ENCODE assay signal across 21 cellular contexts in genomic region chr17:74963656-74964055, GRCh38. TPM values are rescaled to one million over a fixed set of nuclear protein-coding genes. Genes with fewer than 3 reads are reported as not detected.
A peak's percentile ranks its signal among the peaks of the same experiment; 100 is the strongest.
DNase-seq lines count a peak whose midpoint lies in the region; FAIRE-seq and TF ChIP-seq lines count a peak whose summit lies in the region.
"Had no signal": no experiment of that assay in that cellular context is flagged by ENCODE, and none has a peak within 500 bp of the region (broad histone marks: within the 10 kb centered on the region; RNA-seq: fewer than 3 reads in every experiment).

No MANE protein-coding gene starts in this region.

- no peak overlapping the region for H3K18ac ChIP-seq in H9 (ENCODE audit: insufficient read length, low read depth, low read length)

- H3K14ac ChIP-seq in H9 (ENCODE audit: insufficient read depth, low read length) = no peak overlapping the region

- no peak overlapping the region for H3K4me2 ChIP-seq in H9 (ENCODE audit: insufficient read depth, insufficient read length, low read length)

- H3K9me3 Mint-ChIP-seq in H9 = peaks cover 0 to 2% of the 10 kb centered on the region in 2 experiments; a peak in 1 of 5 replicates
- H3K9me3 Mint-ChIP-seq: activated naive CD8-positive, alpha-beta T cell treated with anti-CD3 and anti-CD28 coated beads for 36 hours; effector memory CD8-positive, alpha-beta T cell had no signal

- H3T11ph ChIP-seq in H9 (ENCODE audit: low read length) = no peak overlapping the region

- H2BK15ac ChIP-seq in H9 (ENCODE audit: low read depth, low read length) = no peak overlapping the region

- no peak overlapping the region for H3K9ac ChIP-seq in H9 (ENCODE audit: extremely low read depth, insufficient read length, low read length)

- no CpG with 5 or more reads among the region's 12 CpGs for WGBS in H9 (ENCODE audit: extremely low coverage, insufficient read length, low lambda C conversion rate)
- 64 to 75% (median 66%) methylated on average over 11 to 12 of the region's 12 CpGs for WGBS in small intestine, 3 donors

- H3K79me1 ChIP-seq in H9 (ENCODE audit: insufficient read depth, low read depth, low read length, poor library complexity, severe bottlenecking) = no peaks in the 10 kb centered on the region

- peaks cover 3% of the 10 kb centered on the region for H4K20me1 ChIP-seq in H9 (ENCODE audit: control insufficient read depth, insufficient read depth, insufficient read length)

- H3K79me2 ChIP-seq in H9 (ENCODE audit: insufficient read depth, low read length) = no peaks in the 10 kb centered on the region

- H3K4me3 ChIP-seq in BE2C (ENCODE audit: low read depth, low read length) = no peak overlapping the region
- H3K4me3 ChIP-seq in fibroblast of villous mesenchyme (ENCODE audit: low read depth, low read length) = no peak overlapping the region
- H3K4me3 ChIP-seq in small intestine (ENCODE audit: low read depth in 1 of 2, low read length in 2 of 2) = no peak overlapping the region
- H3K4me3 ChIP-seq: SK-N-MC, suprapubic skin had no signal

- H2AFZ ChIP-seq in H9 (ENCODE audit: low read length) = no peak overlapping the region

- H3K4me1 Mint-ChIP-seq in H9 = peaks cover 10 to 14% of the 10 kb centered on the region in 2 experiments

- no peak overlapping the region for H3K23ac ChIP-seq in H9 (ENCODE audit: insufficient read length, low read depth, low read length)

- peaks cover 25% of the 10 kb centered on the region for H3K27me3 Mint-ChIP-seq in H9 (ENCODE audit: low read depth)
- H3K27me3 Mint-ChIP-seq: activated naive CD8-positive, alpha-beta T cell treated with anti-CD3 and anti-CD28 coated beads for 36 hours had no signal

- H3K36me3 ChIP-seq in BE2C = no peaks in the 10 kb centered on the region
- H3K36me3 ChIP-seq in small intestine (ENCODE audit: control insufficient read depth in 2 of 2, insufficient read depth in 2 of 2, low read length in 2 of 2) = peaks cover 0 to 2% of the 10 kb centered on the region in 2 donors
- H3K36me3 ChIP-seq: suprapubic skin had no signal

- TF ChIP-seq CTCF in BE2C (IDR thresholded peaks at IDR 0.05; ENCODE audit: low read depth, low read length) (peak; percentile 16; the same call in 1 of the 2 replicates), H9 (conservative IDR thresholded peaks at IDR 0.05) (peak; percentile 49), VCaP (conservative IDR thresholded peaks at IDR 0.05) (0 out of 2 replicates have a peak, but pooled peaks have one; percentile 6), fibroblast of villous mesenchyme (IDR thresholded peaks at IDR 0.05; ENCODE audit: insufficient read depth, low read depth, low read length) (peak; percentile 13)

- no peak overlapping the region for H2BK12ac ChIP-seq in H9 (ENCODE audit: insufficient read length, low read depth, low read length)

- H2AK5ac ChIP-seq in H9 (ENCODE audit: insufficient read length, low read length) = no peak overlapping the region

- H3K9me3 ChIP-seq in BE2C (no peaks in the 10 kb centered on the region), H9 (ENCODE audit: control insufficient read depth, low read depth, low read length) (no peaks in the 10 kb centered on the region), small intestine (ENCODE audit: control insufficient read depth, low read depth) (no peaks in the 10 kb centered on the region)
- H3K9me3 ChIP-seq: suprapubic skin had no signal

- no peak overlapping the region for H3K4ac ChIP-seq in H9 (ENCODE audit: low read depth, low read length)

- H3K27ac ChIP-seq in H9 (ENCODE audit: insufficient read length, low read depth, low read length) (no peak overlapping the region), VCaP (no peak overlapping the region), small intestine (ENCODE audit: low read depth in 1 of 2, low read length in 1 of 2) (no peak overlapping the region)
- H3K27ac ChIP-seq: HL-60, SK-N-MC, suprapubic skin had no signal

- H2BK120ac ChIP-seq in H9 (ENCODE audit: low read depth, low read length, poor library complexity, severe bottlenecking) = no peak overlapping the region

- H3K27me3 ChIP-seq in BE2C (no peaks in the 10 kb centered on the region), H9 (ENCODE audit: insufficient read depth, low read length) (no peaks in the 10 kb centered on the region), small intestine (ENCODE audit: control insufficient read depth in 2 of 2, insufficient read depth in 2 of 2, low read length in 2 of 2) (no peaks in the 10 kb centered on the region)
- H3K27me3 ChIP-seq: suprapubic skin had no signal

- no peak overlapping the region for H4K91ac ChIP-seq in H9 (ENCODE audit: insufficient read length, low read depth, low read length)

- H2BK20ac ChIP-seq in H9 (ENCODE audit: low read depth, low read length, poor library complexity, severe bottlenecking) = no peak overlapping the region

- no peak overlapping the region; a peak in 1 of 5 replicates for H3K4me3 Mint-ChIP-seq in H9
- H3K4me3 Mint-ChIP-seq: activated naive CD8-positive, alpha-beta T cell treated with anti-CD3 and anti-CD28 coated beads for 36 hours; effector memory CD8-positive, alpha-beta T cell had no signal

- DNase-seq in BE2C = no peak
- peak; percentile 65 for DNase-seq in H9
- DNase-seq in fibroblast of villous mesenchyme (ENCODE audit: low read depth) = no peak
- no peak for DNase-seq in LoVo (ENCODE audit: low spot score)
- DNase-seq in NCI-H128 (lab: John Stamatoyannopoulos, UW; ENCODE audit: unreplicated experiment) = no peak
- DNase-seq in small intestine = no peak
- DNase-seq in islet precursor cell = no peak
- DNase-seq: activated CD4-positive, alpha-beta T cell treated with anti-CD3 and anti-CD28 coated beads, Interleukin-2, amount 50 U/mL, for 48 hours; activated naive CD8-positive, alpha-beta T cell treated with anti-CD3 and anti-CD28 coated beads for 36 hours; activated T-cell treated with anti-CD3 and anti-CD28 coated beads, Interleukin-2, amount 50 U/mL, for 1 hour; effector memory CD8-positive, alpha-beta T cell; NCI-H1694; NCI-H446 treated with DMSO at 0.1 percent for 48 hours; OCI-M1; stimulated activated CD4-positive, alpha-beta T cell treated with anti-CD3 and anti-CD28 coated beads, Interleukin-2, amount 100 ng/mL, for 48 hours had no signal

- no peak for FAIRE-seq in small intestine (lab: Jason Lieb, UNC)
- FAIRE-seq: bronchial epithelial cell had no signal

- H3K27ac Mint-ChIP-seq in H9 = peak overlapping the region in 1 of 3 experiments; percentile 59; a peak in 1 of 7 replicates
- H3K27ac Mint-ChIP-seq: activated naive CD8-positive, alpha-beta T cell treated with anti-CD3 and anti-CD28 coated beads for 36 hours; effector memory CD8-positive, alpha-beta T cell had no signal

- H3K23me2 ChIP-seq in H9 (ENCODE audit: insufficient read length, low read depth, low read length, poor library complexity, severe bottlenecking) = no peaks in the 10 kb centered on the region

- H2BK5ac ChIP-seq in H9 (ENCODE audit: insufficient read length, low read length) = no peak overlapping the region

- H3K4me1 ChIP-seq in BE2C (no peaks in the 10 kb centered on the region), H9 (ENCODE audit: insufficient read depth, low read length) (no peaks in the 10 kb centered on the region), small intestine (ENCODE audit: control insufficient read depth in 2 of 2, insufficient read depth in 1 of 2, low read depth in 1 of 2, low read length in 1 of 2) (peaks cover 0 to 6% of the 10 kb centered on the region in 2 donors)

- H3K56ac ChIP-seq in H9 (ENCODE audit: insufficient read length, low read depth, low read length) = no peak overlapping the region

- no peak overlapping the region for H4K5ac ChIP-seq in H9 (ENCODE audit: insufficient read length, low read depth, low read length)

- H3K36me3 Mint-ChIP-seq in H9 (ENCODE audit: insufficient read depth in 1 of 3, low read depth in 3 of 3) = peaks cover 0 to 2% (median 0%) of the 10 kb centered on the region in 3 experiments; a peak in 1 of 7 replicates
- H3K36me3 Mint-ChIP-seq: activated naive CD8-positive, alpha-beta T cell treated with anti-CD3 and anti-CD28 coated beads for 36 hours had no signal

- no peak overlapping the region for H4K8ac ChIP-seq in H9 (replicated peaks; ENCODE audit: insufficient read length, low read depth, low read length)

RNA-seq across cellular contexts. Expression of gene HID1, which starts 8.9 kb away (rescaled TPM):
- 5.9 TPM for polyA plus RNA-seq in BE2C (2012; ENCODE audit: insufficient read depth, insufficient read length, low read depth)
- 12.7 and 13.9 TPM in 2 replicates for total RNA-seq in H9 (2021)
- total RNA-seq in fibroblast of villous mesenchyme = 3.5 and 4.3 TPM in 2 replicates
- 10 to 100 TPM; 37.1 to 60.4 (median 44.0) TPM for polyA plus RNA-seq in small intestine

RNA-seq across cellular contexts. Expression of gene CDR2L, which starts 23.8 kb away (rescaled TPM):
- polyA plus RNA-seq in BE2C (2012; ENCODE audit: insufficient read depth, insufficient read length, low read depth) = 12.8 TPM
- total RNA-seq in H9 (2021) (23.3 and 24.0 TPM in 2 replicates), fibroblast of villous mesenchyme (26.8 and 31.9 TPM in 2 replicates)
- polyA plus RNA-seq in small intestine = 10 to 100 TPM; 25.4 to 39.6 (median 28.9) TPM

RNA-seq across cellular contexts. Expression of gene OTOP3, which starts 28.0 kb away (rescaled TPM):
- polyA plus RNA-seq in BE2C (2012; ENCODE audit: insufficient read depth, insufficient read length, low read depth) = not detected
- not detected in 2 replicates for total RNA-seq in H9 (2021)
- not detected in 2 replicates for total RNA-seq in fibroblast of villous mesenchyme
- polyA plus RNA-seq in small intestine = 10 to 100 TPM in 2 of 3 donors, 1 to 10 TPM in 1; 6.4 to 35.7 (median 31.8) TPM
- total RNA-seq: activated naive CD8-positive, alpha-beta T cell treated with anti-CD3 and anti-CD28 coated beads for 36 hours; osteocyte had no signal

RNA-seq across cellular contexts. Expression of gene OTOP2, which starts 39.6 kb away (rescaled TPM):
- not detected for polyA plus RNA-seq in BE2C (2012; ENCODE audit: insufficient read depth, insufficient read length, low read depth)
- total RNA-seq in H9 (2021) (0.11 TPM in 1 of 2 replicates, not detected in the other), fibroblast of villous mesenchyme (not detected in 2 replicates)
- under 1 TPM; 0.22 to 0.54 (median 0.39) TPM for polyA plus RNA-seq in small intestine
- total RNA-seq: activated naive CD8-positive, alpha-beta T cell treated with anti-CD3 and anti-CD28 coated beads for 36 hours; bronchial epithelial cell; osteocyte had no signal

RNA-seq across cellular contexts. Expression of gene USH1G, which starts 40.6 kb away (rescaled TPM):
- polyA plus RNA-seq in BE2C (2012; ENCODE audit: insufficient read depth, insufficient read length, low read depth) = not detected
- 2.5 and 2.7 TPM in 2 replicates for total RNA-seq in H9 (2021)
- total RNA-seq in fibroblast of villous mesenchyme = not detected in 2 replicates
- polyA plus RNA-seq in small intestine = under 1 TPM; 0.07 to 0.81 (median 0.45) TPM
- total RNA-seq: activated naive CD8-positive, alpha-beta T cell treated with anti-CD3 and anti-CD28 coated beads for 36 hours; osteocyte had no signal
